In genomic region chr5:145793574-145793973, GRCh38 we compare ENCODE assay signal across 28 cellular contexts. TPM values are rescaled to one million over a fixed set of nuclear protein-coding genes. Genes with fewer than 3 reads are reported as not detected.
"Had no signal": no experiment of that assay in that cellular context is flagged by ENCODE, and none has a peak within 500 bp of the region (broad histone marks: within the 10 kb centered on the region; RNA-seq: fewer than 3 reads in every experiment).

No MANE protein-coding gene starts in this region.

- H3K4me3 ChIP-seq: lower lobe of right lung, neural progenitor cell, right atrium auricular region, right lobe of liver, smooth muscle cell, testis, thyroid gland, transverse colon, upper lobe of left lung had no signal

- ATAC-seq: left lobe of liver; lower lobe of right lung; naive thymus-derived CD8-positive, alpha-beta T cell; stimulated activated memory B cell treated with anti-CD40 and anti-IgM and Interleukin-4, amounts not matched to agents 10 μg/mL and 1 μg/mL and 100 μg/mL, for 72 hours; stimulated activated naive CD8-positive, alpha-beta T cell treated with anti-CD3 and anti-CD28 coated beads, Interleukin-15, amount 100 ng/mL, for 72 hours had no signal

- H3K9me3 ChIP-seq: lower lobe of right lung, neutrophil, right atrium auricular region, right lobe of liver, testis, thyroid gland, transverse colon, upper lobe of left lung had no signal

- H3K9me3 Mint-ChIP-seq: neural progenitor cell had no signal

- H3K36me3 Mint-ChIP-seq: naive thymus-derived CD8-positive, alpha-beta T cell; neural progenitor cell had no signal

- H3K4me3 Mint-ChIP-seq: naive thymus-derived CD8-positive, alpha-beta T cell; nephron; neural progenitor cell; stimulated activated memory B cell treated with anti-CD40 and anti-IgM and Interleukin-4, amounts not matched to agents 10 μg/mL and 1 μg/mL and 100 μg/mL, for 72 hours; stimulated activated naive CD8-positive, alpha-beta T cell treated with anti-CD3 and anti-CD28 coated beads, Interleukin-15, amount 100 ng/mL, for 72 hours had no signal

- H3K4me2 ChIP-seq: neural progenitor cell, smooth muscle cell had no signal

- H3K4me1 Mint-ChIP-seq: naive thymus-derived CD8-positive, alpha-beta T cell; neural progenitor cell; stimulated activated memory B cell treated with anti-CD40 and anti-IgM and Interleukin-4, amounts not matched to agents 10 μg/mL and 1 μg/mL and 100 μg/mL, for 72 hours; stimulated activated naive CD8-positive, alpha-beta T cell treated with anti-CD3 and anti-CD28 coated beads, Interleukin-15, amount 100 ng/mL, for 72 hours had no signal

- H3K9ac ChIP-seq: neural progenitor cell, parathyroid adenoma had no signal

- H3K36me3 ChIP-seq: lower lobe of right lung, neural progenitor cell, neutrophil, right lobe of liver, thyroid gland had no signal

- H3K27me3 Mint-ChIP-seq: progenitor cell of endocrine pancreas; stimulated activated memory B cell treated with anti-CD40 and anti-IgM and Interleukin-4, amounts not matched to agents 10 μg/mL and 1 μg/mL and 100 μg/mL, for 72 hours; stimulated activated naive CD8-positive, alpha-beta T cell treated with anti-CD3 and anti-CD28 coated beads, Interleukin-15, amount 100 ng/mL, for 72 hours had no signal

- DNase-seq: hippocampal formation; kidney glomerular epithelial cell; left cardiac atrium; lower lobe of right lung; mammary epithelial cell; mesenchymal stem cell; naive thymus-derived CD8-positive, alpha-beta T cell; occipital lobe; right lobe of liver; stimulated activated CD4-positive, alpha-beta T cell treated with anti-CD3 and anti-CD28 coated beads, Interleukin-1b, Interleukin-23, amount 100 ng/mL, for 48 hours; stimulated activated CD4-positive, alpha-beta T cell treated with anti-CD3 and anti-CD28 coated beads, Interleukin-2, amount 100 ng/mL, for 48 hours; stimulated activated CD4-positive, alpha-beta T cell treated with anti-CD3 and anti-CD28 coated beads, Interleukin-4, amount 100 ng/mL, for 4 hours; stimulated activated CD8-positive, alpha-beta memory T cell treated with anti-CD3 and anti-CD28 coated beads, Interleukin-4, amount 100 ng/mL, for 48 hours; stimulated activated naive CD4-positive, alpha-beta T cell treated with Interleukin-2 at 50 U/mL for 16 hours; stimulated activated naive CD8-positive, alpha-beta T cell treated with anti-CD3 and anti-CD28 coated beads, Interleukin-15, amount 100 ng/mL, for 72 hours; testis; thyroid gland; transverse colon; upper lobe of left lung had no signal

- H3K27ac ChIP-seq: lower lobe of right lung, neural progenitor cell, neutrophil, parathyroid adenoma, right atrium auricular region, right lobe of liver, testis, thyroid gland, transverse colon, upper lobe of left lung had no signal

- H3K27ac Mint-ChIP-seq: naive thymus-derived CD8-positive, alpha-beta T cell; nephron; neural progenitor cell; progenitor cell of endocrine pancreas; stimulated activated memory B cell treated with anti-CD40 and anti-IgM and Interleukin-4, amounts not matched to agents 10 μg/mL and 1 μg/mL and 100 μg/mL, for 72 hours; stimulated activated naive CD8-positive, alpha-beta T cell treated with anti-CD3 and anti-CD28 coated beads, Interleukin-15, amount 100 ng/mL, for 72 hours had no signal

- H3K27me3 ChIP-seq: neural progenitor cell, neutrophil, right atrium auricular region, right lobe of liver, testis, thyroid gland, transverse colon, upper lobe of left lung had no signal

- H2AFZ ChIP-seq: neural progenitor cell, parathyroid adenoma had no signal

- H3K79me2 ChIP-seq: parathyroid adenoma had no signal

- H3K4me1 ChIP-seq: lower lobe of right lung, parathyroid adenoma, right atrium auricular region, right lobe of liver, testis, thyroid gland, transverse colon, upper lobe of left lung had no signal

RNA-seq across cellular contexts. Expression of gene PRELID2, which starts 41.6 kb away (rescaled TPM):
- total RNA-seq: naive thymus-derived CD8-positive, alpha-beta T cell had no signal
